Comparison of ENCODE assay signal across 14 cellular contexts in genomic region chr1:47919113-47919833, GRCh38.
DNase-seq lines count a peak whose midpoint lies in the region; ATAC-seq and TF ChIP-seq lines count a peak whose summit lies in the region.
"Had no signal": no experiment of that assay in that cellular context is flagged by ENCODE, and none has a peak within 500 bp of the region (broad histone marks: within the 10 kb centered on the region; RNA-seq: fewer than 3 reads in every experiment).

No MANE protein-coding gene starts in this region.

- no peaks in the 10 kb centered on the region for H3K9me3 ChIP-seq in right lobe of liver
- H3K9me3 ChIP-seq: BLaER1 had no signal

- no peak overlapping the region for H3K4me3 ChIP-seq in right lobe of liver
- H3K4me3 ChIP-seq: BLaER1 had no signal

- peak overlapping the region; percentile 54 for H3K27ac ChIP-seq in VCaP
- H3K27ac ChIP-seq in right lobe of liver = no peak overlapping the region
- H3K27ac ChIP-seq: BLaER1 had no signal

- H3K27me3 ChIP-seq in right lobe of liver = no peaks in the 10 kb centered on the region
- H3K27me3 ChIP-seq: BLaER1 had no signal

- DNase-seq in HuH-7.5 (ENCODE audit: low spot score) = peak; percentile 44
- DNase-seq in left lobe of liver (ENCODE audit: low spot score) = no peak
- no peak for DNase-seq in right lobe of liver
- no peak for DNase-seq in D341Med (ENCODE audit: low spot score)
- no peak for DNase-seq in HEK293T (ENCODE audit: extremely low spot score)
- no peak for DNase-seq in G401 (ENCODE audit: low spot score)
- DNase-seq: 8988T; CD4-positive, alpha-beta memory T cell; DMS79; GF-D8; H9 had no signal

- 72% methylated on average over 2 of the region's 3 CpGs for WGBS in right lobe of liver (ENCODE audit: insufficient coverage, low coverage, low lambda C conversion rate, missing lambda C conversion rate)

- CTCF ChIA-PET in HEK293T (lab: Yijun Ruan, JAX) = no interaction called here

- ATAC-seq in left lobe of liver = peak; percentile 73
- peak; percentile 45 to 75 (median 67) for ATAC-seq in right lobe of liver
- no peak for ATAC-seq in GM21360 (IDR thresholded peaks at IDR 0.05; ENCODE audit: unreplicated experiment)

- H3K4me1 ChIP-seq in right lobe of liver = peaks cover 0 to 27% (median 13%) of the 10 kb centered on the region in 4 donors
- H3K4me1 ChIP-seq: BLaER1 had no signal

- TF ChIP-seq POLR2A in right lobe of liver (IDR thresholded peaks at IDR 0.05) = no peak

- H3K36me3 ChIP-seq in right lobe of liver = no peaks in the 10 kb centered on the region
- H3K36me3 ChIP-seq: BLaER1 had no signal

- TF ChIP-seq CTCF in VCaP (conservative IDR thresholded peaks at IDR 0.05) (no peak), right lobe of liver (IDR thresholded peaks at IDR 0.05) (no peak)

- POLR2A ChIA-PET in HEK293T (lab: Yijun Ruan, JAX) = no interaction called here

- intact Hi-C loops in right lobe of liver (cut with DNase I) = no loop called here

- in situ Hi-C loops in G401 (cut with HindIII; ENCODE audit: low sequenced_read_pairs) = no loop called here

TF ChIP-seq in HEK293T, 16 proteins besides CTCF, POLR2A, EP300 and RAD21:
- no peak for TF ChIP-seq NFRKB (IDR thresholded peaks at IDR 0.05)
